Comparison of ENCODE assay signal across 8 cellular contexts in the genomic region with DNA sequence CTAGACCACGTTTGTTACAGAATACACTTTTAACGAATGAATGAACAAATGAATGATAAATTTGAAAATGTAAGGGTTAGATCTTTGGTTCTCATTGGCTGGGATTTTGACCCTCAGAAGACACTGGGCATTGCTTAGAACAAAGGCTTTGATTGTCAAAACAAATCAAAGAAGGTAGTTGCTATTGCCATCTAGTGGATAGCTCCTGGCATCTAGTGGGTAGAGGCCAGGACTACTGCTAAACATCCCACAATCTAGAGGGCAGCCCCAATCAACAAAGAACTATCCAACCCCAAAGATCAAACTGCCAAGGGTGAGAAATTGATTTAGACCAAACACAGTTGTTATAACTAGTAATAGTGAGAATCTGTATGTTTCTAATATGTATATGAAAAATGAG.
A peak's percentile ranks its signal among the peaks of the same experiment; 100 is the strongest.
DNase-seq lines count a peak whose midpoint lies in the region; ATAC-seq, FAIRE-seq and TF ChIP-seq lines count a peak whose summit lies in the region.

No MANE protein-coding gene starts in this region.

- DNase-seq in DND-41, result no peak
- DNase-seq in astrocyte of the hippocampus (ENCODE audit: low read depth, low spot score), result peak; percentile 5
- DNase-seq in smooth muscle cell (lab: John Stamatoyannopoulos, UW; ENCODE audit: unreplicated experiment), result no peak
- DNase-seq in RCC 7860 (ENCODE audit: low spot score), result no peak
- no peak for DNase-seq in effector CD4-positive, alpha-beta T cell
- no peak for DNase-seq in stimulated activated CD4-positive, alpha-beta T cell treated with anti-CD3 and anti-CD28 coated beads, Interleukin-4, amount 100 ng/mL, for 24 hours

- H3K4me1 ChIP-seq in DND-41 (ENCODE audit: insufficient read depth, low read length) (no peaks in the 10 kb centered on the region), smooth muscle cell (ENCODE audit: low read depth) (no peaks in the 10 kb centered on the region)

- no peak for FAIRE-seq in RCC 7860 (lab: Jason Lieb, UNC)

- no peak overlapping the region for H3K9ac ChIP-seq in DND-41 (ENCODE audit: low read depth, low read length)
- H3K9ac ChIP-seq in smooth muscle cell (ENCODE audit: low read depth), result no peak overlapping the region

- H2AFZ ChIP-seq in DND-41 (ENCODE audit: low read depth, low read length) (no peak overlapping the region), smooth muscle cell (ENCODE audit: low read depth) (no peak overlapping the region)

- TF ChIP-seq CTCF in DND-41 (IDR thresholded peaks at IDR 0.05; ENCODE audit: borderline replicate concordance, extremely low read depth, low read length, poor library complexity, severe bottlenecking) (peak; percentile 33), smooth muscle cell (IDR thresholded peaks at IDR 0.05; ENCODE audit: borderline replicate concordance, insufficient read depth, poor library complexity, severe bottlenecking) (peak; percentile 19)

- H3K36me3 ChIP-seq in DND-41 (ENCODE audit: insufficient read depth, low read length) (no peaks in the 10 kb centered on the region), smooth muscle cell (ENCODE audit: low read depth) (no peaks in the 10 kb centered on the region)

- H3K4me3 ChIP-seq in DND-41 (ENCODE audit: low read depth in 1 of 2, low read length in 2 of 2) (no peak overlapping the region), smooth muscle cell (no peak overlapping the region)

- no peak overlapping the region for H3K4me2 ChIP-seq in DND-41 (ENCODE audit: insufficient read depth, low read length)
- H3K4me2 ChIP-seq in smooth muscle cell, result no peak overlapping the region

- H3K9me3 ChIP-seq in DND-41 (ENCODE audit: insufficient read depth, low read length, severe bottlenecking) (no peaks in the 10 kb centered on the region), smooth muscle cell (replicated peaks; ENCODE audit: low read depth) (no peaks in the 10 kb centered on the region)

- ATAC-seq in DND-41 (ENCODE audit: insufficient read depth, low read depth) (no peak), GM21367 (IDR thresholded peaks at IDR 0.05; ENCODE audit: unreplicated experiment) (peak; percentile 74), HG03575 (IDR thresholded peaks at IDR 0.05; ENCODE audit: extremely low read depth, insufficient number of reproducible peaks, low FRiP score, unreplicated experiment) (peak; percentile 58)

- H3K79me2 ChIP-seq in DND-41 (ENCODE audit: insufficient read depth, low read length) (no peaks in the 10 kb centered on the region), smooth muscle cell (ENCODE audit: low read depth) (no peaks in the 10 kb centered on the region)

- H3K27me3 ChIP-seq in DND-41 (ENCODE audit: insufficient read depth, low read length, poor library complexity), result no peaks in the 10 kb centered on the region
- no peaks in the 10 kb centered on the region for H3K27me3 ChIP-seq in smooth muscle cell (ENCODE audit: low read depth)

- WGBS in smooth muscle cell (ENCODE audit: low lambda C conversion rate), result 11% methylated on average over 2 of the region's 2 CpGs

- H3F3A ChIP-seq in smooth muscle cell (ENCODE audit: low read depth), result no peaks in the 10 kb centered on the region

- H3K27ac ChIP-seq in DND-41 (ENCODE audit: low read length) (no peak overlapping the region), smooth muscle cell (ENCODE audit: low read depth) (no peak overlapping the region)

- H4K20me1 ChIP-seq in DND-41 (ENCODE audit: insufficient read depth, low read length), result no peaks in the 10 kb centered on the region
- H4K20me1 ChIP-seq in smooth muscle cell (ENCODE audit: low read depth), result no peaks in the 10 kb centered on the region
